Comparison of ENCODE assay signal across 28 cellular contexts in the genomic region with DNA sequence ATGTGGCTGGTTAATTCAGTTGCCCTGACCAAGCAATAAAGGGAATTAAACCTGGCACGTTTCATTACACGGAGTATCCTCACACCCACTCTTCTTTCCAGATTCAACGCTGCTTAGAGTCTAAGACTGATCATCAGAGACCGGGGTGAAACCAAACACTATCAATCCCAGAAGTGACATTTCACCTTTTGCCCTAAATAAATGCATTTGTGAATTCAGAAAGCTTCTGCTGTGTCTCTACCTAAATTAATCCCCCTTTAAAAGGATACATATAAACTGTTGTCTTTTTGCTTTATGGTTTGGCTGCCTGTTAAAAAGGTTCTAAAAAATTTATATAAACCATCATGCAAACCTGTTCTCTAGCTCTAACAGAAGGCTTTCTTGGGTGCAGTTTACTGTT. TPM values are rescaled to one million over a fixed set of nuclear protein-coding genes. Genes with fewer than 3 reads are reported as not detected.
"Had no signal": no experiment of that assay in that cellular context is flagged by ENCODE, and none has a peak within 500 bp of the region (broad histone marks: within the 10 kb centered on the region; RNA-seq: fewer than 3 reads in every experiment).

No MANE protein-coding gene starts in this region.

- H3K27ac ChIP-seq: neural progenitor cell, ovary, parathyroid adenoma, psoas muscle, right lobe of liver, skin epidermis, spleen, suprapubic skin, testis, tibial artery, upper lobe of right lung, uterus had no signal

- H3K9me3 ChIP-seq: ovary, psoas muscle, right lobe of liver, suprapubic skin, testis, tibial artery, transverse colon, upper lobe of right lung, uterus had no signal

- DNase-seq: naive thymus-derived CD8-positive, alpha-beta T cell; occipital lobe; ovary; posterior cingulate gyrus; psoas muscle; right cardiac atrium; right lobe of liver; spleen; stimulated activated CD4-positive, alpha-beta T cell treated with anti-CD3 and anti-CD28 coated beads, Interleukin-12 subunit alpha, Interleukin-12 subunit beta, amount 100 ng/mL, for 4 hours; stimulated activated CD4-positive, alpha-beta T cell treated with anti-CD3 and anti-CD28 coated beads, Interleukin-1b, Interleukin-23, amount 100 ng/mL, for 48 hours; stimulated activated CD4-positive, alpha-beta T cell treated with anti-CD3 and anti-CD28 coated beads, Interleukin-4, amount 100 ng/mL, for 1 hour; stimulated activated CD4-positive, alpha-beta T cell treated with anti-CD3 and anti-CD28 coated beads, Interleukin-4, amount 100 ng/mL, for 4 hours; stimulated activated CD8-positive, alpha-beta memory T cell treated with anti-CD3 and anti-CD28 coated beads, Interleukin-4, amount 100 ng/mL, for 48 hours; stimulated activated naive CD4-positive, alpha-beta T cell; stimulated activated naive CD8-positive, alpha-beta T cell treated with anti-CD3 and anti-CD28 coated beads, Interleukin-15, amount 100 ng/mL, for 72 hours; stimulated activated naive CD8-positive, alpha-beta T cell treated with anti-CD3 and anti-CD28 coated beads, Interleukin-15, Interleukin-2, amounts not matched to agents 100 U/mL and 50 U/mL, for 24 hours; substantia nigra; testis; tibial artery; transverse colon; upper lobe of right lung; uterus had no signal

- H3K4me1 ChIP-seq: neural progenitor cell, parathyroid adenoma, psoas muscle, right lobe of liver, spleen, suprapubic skin, testis, tibial artery, upper lobe of right lung, uterus had no signal

- H3K36me3 ChIP-seq: neural progenitor cell, ovary, right lobe of liver, spleen, suprapubic skin, tibial artery, transverse colon, upper lobe of right lung, uterus had no signal

- H3K4me3 ChIP-seq: neural progenitor cell, ovary, psoas muscle, right lobe of liver, skin epidermis, smooth muscle cell, spleen, suprapubic skin, testis, tibial artery, transverse colon, upper lobe of right lung, uterus had no signal

- H3K27me3 ChIP-seq: neural progenitor cell, ovary, right lobe of liver, spleen, suprapubic skin, testis, tibial artery, transverse colon, upper lobe of right lung, uterus had no signal

- ATAC-seq: naive thymus-derived CD8-positive, alpha-beta T cell; psoas muscle; right cardiac atrium; right lobe of liver; stimulated activated memory B cell treated with anti-CD40 and anti-IgM and Interleukin-4, amounts not matched to agents 10 μg/mL and 1 μg/mL and 100 μg/mL, for 72 hours; stimulated activated naive CD8-positive, alpha-beta T cell treated with anti-CD3 and anti-CD28 coated beads, Interleukin-15, amount 100 ng/mL, for 72 hours; stimulated activated naive CD8-positive, alpha-beta T cell treated with anti-CD3 and anti-CD28 coated beads, Interleukin-15, Interleukin-2, amounts not matched to agents 100 U/mL and 50 U/mL, for 24 hours; upper lobe of right lung had no signal

RNA-seq across cellular contexts. Expression of gene TENM2, which starts 35.8 kb away (rescaled TPM):
- total RNA-seq: naive thymus-derived CD8-positive, alpha-beta T cell had no signal
- polyA plus RNA-seq: naive thymus-derived CD8-positive, alpha-beta T cell had no signal
